4 cellular contexts compared by ENCODE assay signal in genomic region chr19:861756-862528, GRCh38.
A peak's percentile ranks its signal among the peaks of the same experiment; 100 is the strongest.
TF ChIP-seq lines count a peak whose summit lies in the region.

No MANE protein-coding gene starts in this region.

TF ChIP-seq in A549, 52 proteins besides CTCF, POLR2A, EP300 and RAD21:
- no peak for TF ChIP-seq ZC3H11A (IDR thresholded peaks at IDR 0.05)
- no peak for TF ChIP-seq CHD2 (IDR thresholded peaks at IDR 0.05; ENCODE audit: low read length, partially characterized antibody)
- no peak for TF ChIP-seq HOXB5 (CRISPR knock-in tag; IDR thresholded peaks at IDR 0.05)
- no peak for TF ChIP-seq ZNF302 (CRISPR knock-in tag; IDR thresholded peaks at IDR 0.05)
- no peak for TF ChIP-seq JUNB (IDR thresholded peaks at IDR 0.05)
- TF ChIP-seq EHF (CRISPR knock-in tag; IDR thresholded peaks at IDR 0.05) = no peak
- TF ChIP-seq PHF8 (IDR thresholded peaks at IDR 0.05; ENCODE audit: borderline replicate concordance, low read depth) = no peak
- no peak for TF ChIP-seq ATOH8 (CRISPR knock-in tag; IDR thresholded peaks at IDR 0.05; ENCODE audit: low read depth)
- no peak for TF ChIP-seq FOXS1 (CRISPR knock-in tag; IDR thresholded peaks at IDR 0.05)
- no peak for TF ChIP-seq ZFP36 (IDR thresholded peaks at IDR 0.05; ENCODE audit: borderline replicate concordance, partially characterized antibody)
- TF ChIP-seq JUN (IDR thresholded peaks at IDR 0.05) = no peak
- TF ChIP-seq GATA3 (IDR thresholded peaks at IDR 0.05; ENCODE audit: borderline replicate concordance) = no peak
- no peak for TF ChIP-seq SREBF2 (IDR thresholded peaks at IDR 0.05)
- no peak for TF ChIP-seq BHLHE40 (IDR thresholded peaks at IDR 0.05; ENCODE audit: low read depth, low read length)

TF ChIP-seq in HCT116, 20 proteins besides CTCF, POLR2A, EP300 and RAD21:
- peak; percentile 51; the same call in 1 of the 2 replicates for TF ChIP-seq ZFX (IDR thresholded peaks at IDR 0.05)
- no peak for TF ChIP-seq EGR1 (IDR thresholded peaks at IDR 0.05; ENCODE audit: low read depth)
- TF ChIP-seq YY1 (IDR thresholded peaks at IDR 0.05; ENCODE audit: extremely low read depth, insufficient replicate concordance, low read depth, low read length) = peak; percentile 32
- peak; percentile 91 for TF ChIP-seq MAX (IDR thresholded peaks at IDR 0.05)
- TF ChIP-seq SP1 (IDR thresholded peaks at IDR 0.05; ENCODE audit: low read depth) = peak; percentile 8; the same call in 1 of the 2 replicates
- no peak for TF ChIP-seq CBX3 (IDR thresholded peaks at IDR 0.05; ENCODE audit: low read depth)
- TF ChIP-seq TCF7L2 (IDR thresholded peaks at IDR 0.05; ENCODE audit: borderline replicate concordance, extremely low read depth, insufficient read depth, insufficient read length) = no peak

TF ChIP-seq in SK-N-SH, 30 proteins besides CTCF, POLR2A, EP300 and RAD21:
- TF ChIP-seq RFX5 (IDR thresholded peaks at IDR 0.05; ENCODE audit: low read length) = no peak
- peak; percentile 88 for TF ChIP-seq MAX (IDR thresholded peaks at IDR 0.05; ENCODE audit: low read depth)

TF ChIP-seq in GM12891, 5 proteins besides CTCF, POLR2A, EP300 and RAD21:
- TF ChIP-seq TAF1 (IDR thresholded peaks at IDR 0.05; ENCODE audit: low read depth, low read length) (no peak), POLR2AphosphoS5 (IDR thresholded peaks at IDR 0.05; ENCODE audit: low read depth, low read length) (no peak), POU2F2 (IDR thresholded peaks at IDR 0.05; ENCODE audit: low read depth, low read length) (no peak), SPI1 (IDR thresholded peaks at IDR 0.05; ENCODE audit: low read depth, low read length) (no peak), PAX5 (IDR thresholded peaks at IDR 0.05; ENCODE audit: insufficient read depth, low read length, severe bottlenecking) (no peak)
